27 cellular contexts compared by ENCODE assay signal in genomic region chr1:43305461-43305860, GRCh38. TPM values are rescaled to one million over a fixed set of nuclear protein-coding genes. Genes with fewer than 3 reads are reported as not detected.
A peak's percentile ranks its signal among the peaks of the same experiment; 100 is the strongest.
DNase-seq lines count a peak whose midpoint lies in the region; ATAC-seq, FAIRE-seq and TF ChIP-seq lines count a peak whose summit lies in the region.
"Had no signal": no experiment of that assay in that cellular context is flagged by ENCODE, and none has a peak within 500 bp of the region (broad histone marks: within the 10 kb centered on the region; RNA-seq: fewer than 3 reads in every experiment).

No MANE protein-coding gene starts in this region.

- H3K4me1 ChIP-seq in BLaER1 (peaks cover 32% of the 10 kb centered on the region), K562 (replicated peaks in 1 of 2; ENCODE audit: control insufficient read depth in 2 of 2, insufficient read depth in 2 of 2, low read length in 2 of 2) (peaks cover 4 to 19% of the 10 kb centered on the region in 2 experiments; a peak in 4 of 5 replicates), osteoblast (ENCODE audit: insufficient read depth, low read length) (peaks cover 8% of the 10 kb centered on the region), thyroid gland (peaks cover 72 to 76% of the 10 kb centered on the region in 2 donors), ascending aorta (no peaks in the 10 kb centered on the region)
- H3K4me1 ChIP-seq: HAP-1 had no signal

- POLR2A ChIA-PET in K562 (lab: Yijun Ruan, JAX) = interaction anchor here (0.6 kb wide), 1 partner anchor 52 kb away, joined by 3 read pairs; no protein-coding TSS in a partner anchor

- WGBS in K562 (ENCODE audit: insufficient coverage, low coverage, missing lambda C conversion rate) = 9% methylated on average over 3 of the region's 3 CpGs
- 50 to 67% methylated on average over 1 to 2 of the region's 3 CpGs for WGBS in thyroid gland, 2 donors

- H3K9me1 ChIP-seq in K562 (ENCODE audit: control insufficient read depth, insufficient read depth, low read length) = no peaks in the 10 kb centered on the region

- H3K27ac ChIP-seq in BLaER1 (no peak overlapping the region), K562 (ENCODE audit: extremely low read depth, low read depth, low read length) (no peak overlapping the region), osteoblast (ENCODE audit: low read depth, low read length) (no peak overlapping the region), thyroid gland (peak overlapping the region; percentile 67 to 100 (median 97)), ascending aorta (no peak overlapping the region)
- H3K27ac ChIP-seq: GM23248, KMS-11, RWPE1 had no signal

- BruUV-seq in K562 (replicated peaks; lab: Mats Ljungman, UMichigan) = no TSS peak

- ATAC-seq in K562 = no peak
- ATAC-seq: Panc1 had no signal

- TF ChIP-seq POLR2A in K562 (conservative IDR thresholded peaks at IDR 0.05) (no peak), thyroid gland (IDR thresholded peaks at IDR 0.05) (no peak)

- H3K27me3 ChIP-seq in BLaER1 (no peaks in the 10 kb centered on the region), K562 (ENCODE audit: control insufficient read depth in 2 of 2, insufficient read depth in 2 of 2, low read length in 2 of 2) (peaks cover 23 to 81% of the 10 kb centered on the region in 2 experiments), osteoblast (ENCODE audit: insufficient read depth, low read length) (no peaks in the 10 kb centered on the region), thyroid gland (no peaks in the 10 kb centered on the region), ascending aorta (no peaks in the 10 kb centered on the region)

- FAIRE-seq in K562 (lab: Jason Lieb, UNC) = no peak
- FAIRE-seq: G401.6 had no signal

- no peak for DNase-seq in K562 (ENCODE audit: extremely low read depth in 1 of 4, low spot score in 3 of 4)
- peak; percentile 76 for DNase-seq in osteoblast (ENCODE audit: insufficient read length, low spot score, missing footprints)
- DNase-seq in thyroid gland = no peak
- DNase-seq in globus pallidus (ENCODE audit: low spot score) = no peak
- DNase-seq in OCI-M2 (lab: John Stamatoyannopoulos, UW; ENCODE audit: unreplicated experiment) = no peak
- no peak for DNase-seq in T-helper 1 cell
- DNase-seq in ascending aorta (ENCODE audit: low spot score in 2 of 2) = no peak
- DNase-seq: 8988T; ACHN; CD4-positive, alpha-beta T cell; COR-L47; GM23248; HFFc6; IMR-90; MM.1S; NCI-H2029; NCI-H526 treated with DMSO at 0.1 percent for 48 hours; SHP77 had no signal

- H3K36me3 ChIP-seq in BLaER1 (no peaks in the 10 kb centered on the region), K562 (ENCODE audit: control insufficient read depth, insufficient read depth, low read length) (no peaks in the 10 kb centered on the region), osteoblast (ENCODE audit: insufficient read depth, low read length) (no peaks in the 10 kb centered on the region), thyroid gland (no peaks in the 10 kb centered on the region), ascending aorta (no peaks in the 10 kb centered on the region)
- H3K36me3 ChIP-seq: HAP-1 had no signal

- TF ChIP-seq CTCF in K562 (IDR thresholded peaks at IDR 0.05 in 2 of 3, conservative IDR thresholded peaks at IDR 0.05 in 1 of 3; ENCODE audit: insufficient read depth in 2 of 3, low read depth in 1 of 3, low read length in 3 of 3) (no peak), osteoblast (IDR thresholded peaks at IDR 0.05; ENCODE audit: extremely low read depth, low read depth, low read length) (no peak), thyroid gland (IDR thresholded peaks at IDR 0.05) (no peak), ascending aorta (IDR thresholded peaks at IDR 0.05) (no peak)

- H4K20me1 ChIP-seq in BLaER1 (no peaks in the 10 kb centered on the region), K562 (replicated peaks; ENCODE audit: control insufficient read depth, insufficient read depth, low read length) (peaks cover 4% of the 10 kb centered on the region; the same call in 1 of the 2 replicates), osteoblast (ENCODE audit: insufficient read depth, low read length) (no peaks in the 10 kb centered on the region)

- no peak overlapping the region for H3K9ac ChIP-seq in BLaER1
- H3K9ac ChIP-seq in K562 (ENCODE audit: insufficient read depth in 1 of 2, low read depth in 2 of 2, low read length in 2 of 2) = no peak overlapping the region
- H3K9ac ChIP-seq: GM23248, KMS-11 had no signal

- H3K4me3 ChIP-seq in BLaER1 = no peak overlapping the region
- no peak overlapping the region for H3K4me3 ChIP-seq in K562
- H3K4me3 ChIP-seq in osteoblast (ENCODE audit: insufficient read depth, low read length) = no peak overlapping the region
- H3K4me3 ChIP-seq in thyroid gland (replicated peaks in 1 of 3) = no peak overlapping the region
- no peak overlapping the region for H3K4me3 ChIP-seq in ascending aorta
- H3K4me3 ChIP-seq: GM23248, HAP-1 had no signal

- H2AFZ ChIP-seq in K562 (ENCODE audit: low read depth, low read length) (peak overlapping the region; percentile 46; the same call in 1 of the 2 replicates), osteoblast (ENCODE audit: low read length) (no peak overlapping the region)
- H2AFZ ChIP-seq: GM23248 had no signal

- H3K79me2 ChIP-seq in K562 (ENCODE audit: control insufficient read depth, insufficient read depth, low read length) (no peaks in the 10 kb centered on the region), osteoblast (ENCODE audit: insufficient read depth, low read length) (no peaks in the 10 kb centered on the region)

- TF ChIP-seq RAD21 in K562 (CRISPR knock-in tag; conservative IDR thresholded peaks at IDR 0.05 in 1 of 2, IDR thresholded peaks at IDR 0.05 in 1 of 2) = no peak

- CTCF ChIA-PET in K562 (lab: Yijun Ruan, JAX; ENCODE audit: low intra/inter-chr PET ratio) = no interaction called here

- in situ Hi-C loops in K562 (cut with MboI) = no loop called here

- H3K9me3 ChIP-seq in BLaER1 = no peaks in the 10 kb centered on the region
- 0 out of 2 replicates have a peak, but pooled peaks cover 2% of the 10 kb centered on the region for H3K9me3 ChIP-seq in K562 (replicated peaks; ENCODE audit: control insufficient read depth, insufficient read depth, low read depth, low read length)
- H3K9me3 ChIP-seq in osteoblast (ENCODE audit: low read depth, low read length) = no peaks in the 10 kb centered on the region
- no peaks in the 10 kb centered on the region for H3K9me3 ChIP-seq in thyroid gland
- H3K9me3 ChIP-seq in ascending aorta = no peaks in the 10 kb centered on the region
- H3K9me3 ChIP-seq: HAP-1 had no signal

- intact Hi-C loops in K562 (cut with micrococcal nuclease) = no loop called here
- intact Hi-C loops in thyroid gland (cut with DNase I) = no loop called here
- intact Hi-C loops in ascending aorta (cut with DNase I) = no loop called here

- 0 out of 2 replicates have a peak overlapping the region, but pooled peaks have one; percentile 5 for H3K4me2 ChIP-seq in BLaER1
- H3K4me2 ChIP-seq in K562 (ENCODE audit: insufficient read depth, low read length) = peak overlapping the region; percentile 44; the same call in 1 of the 2 replicates
- no peak overlapping the region for H3K4me2 ChIP-seq in osteoblast (ENCODE audit: insufficient read depth, low read length)
- H3K4me2 ChIP-seq: KMS-11 had no signal

- TF ChIP-seq EP300 in K562 (IDR thresholded peaks at IDR 0.05; ENCODE audit: low read length) = no peak

RNA-seq across cellular contexts. Expression of gene TIE1, which starts 4.7 kb away (rescaled TPM):
- total RNA-seq in K562 (2011; cell fraction: chromatin; rRNA removed; ENCODE audit: low replicate concordance) = 0.46 and 3.1 TPM in 2 replicates
- total RNA-seq in K562 (2011; cell fraction: nucleolus; rRNA removed) = 1.6 and 4.2 TPM in 2 replicates
- 0.81 and 2.3 TPM in 2 replicates for total RNA-seq in K562 (2011; cell fraction: nucleoplasm; rRNA removed)
- total RNA-seq in K562 (2014; rRNA removed) = 0.14 and 0.16 TPM in 2 replicates
- total RNA-seq in K562 (2014; rRNA removed; fragmentation: Illumina TruSeq; extraction: Trizol) = not detected in 2 replicates
- 0.04 TPM in 1 of 2 replicates, not detected in the other for total RNA-seq in K562 (2015; rRNA removed; fragmentation: Illumina TruSeq; extraction: Trizol)
- 0.20 and 0.31 TPM in 2 replicates for total RNA-seq in K562 (2021)
- 0.32 and 0.49 TPM in 2 replicates for polyA plus RNA-seq in K562 (2011; rRNA removed)
- polyA plus RNA-seq in K562 (2011; cell fraction: cytosol; rRNA removed) = 0.09 and 1.1 TPM in 2 replicates
- 0.59 and 3.8 TPM in 2 replicates for polyA plus RNA-seq in K562 (2011; cell fraction: nucleus; rRNA removed)
- 0.30 and 0.54 TPM in 2 replicates for polyA plus RNA-seq in K562 (2012)
- 0.07 and 0.17 TPM in 2 replicates for polyA plus RNA-seq in K562 (2014; fragmentation: Illumina TruSeq; extraction: Trizol)
- polyA plus RNA-seq in K562 (2014; fragmentation: Nextera tagmentation; extraction: Ambion mirVana) = not detected
- 0.08 and 0.66 TPM in 2 replicates for polyA plus RNA-seq in K562 (2014; rRNA removed)
- 1.2 TPM in 1 of 2 replicates, not detected in the other for polyA minus RNA-seq in K562 (2011; rRNA and poly(A)+ RNA removed)
- 1.4 TPM in 1 of 2 replicates, not detected in the other for polyA minus RNA-seq in K562 (2011; cell fraction: cytosol; rRNA and poly(A)+ RNA removed)
- polyA minus RNA-seq in K562 (2011; cell fraction: nucleus; rRNA and poly(A)+ RNA removed) = 0.67 and 0.94 TPM in 2 replicates
- total RNA-seq in osteoblast = not detected in 2 replicates
- total RNA-seq in thyroid gland = 10 to 100 TPM; 30.6 to 65.1 (median 47.7) TPM
- total RNA-seq in ascending aorta = 120 TPM
- total RNA-seq: CD4-positive, alpha-beta T cell; GM23248; NCI-H460 had no signal
- polyA plus RNA-seq: BJ had no signal

RNA-seq across cellular contexts. Expression of gene C1orf210, which starts 20.1 kb away (rescaled TPM):
- total RNA-seq in K562 (2011; cell fraction: chromatin; rRNA removed; ENCODE audit: low replicate concordance) = not detected in 2 replicates
- not detected in 2 replicates for total RNA-seq in K562 (2011; cell fraction: nucleolus; rRNA removed)
- not detected in 2 replicates for total RNA-seq in K562 (2011; cell fraction: nucleoplasm; rRNA removed)
- total RNA-seq in K562 (2014; rRNA removed) = not detected in 2 replicates
- total RNA-seq in K562 (2014; rRNA removed; fragmentation: Illumina TruSeq; extraction: Trizol) = not detected in 2 replicates
- total RNA-seq in K562 (2015; rRNA removed; fragmentation: Illumina TruSeq; extraction: Trizol) = not detected in 2 replicates
- total RNA-seq in K562 (2021) = not detected in 2 replicates
- not detected in 2 replicates for polyA plus RNA-seq in K562 (2011; rRNA removed)
- polyA plus RNA-seq in K562 (2011; cell fraction: cytosol; rRNA removed) = not detected in 2 replicates
- polyA plus RNA-seq in K562 (2011; cell fraction: nucleus; rRNA removed) = not detected in 2 replicates
- 0.06 TPM in 1 of 2 replicates, not detected in the other for polyA plus RNA-seq in K562 (2012)
- polyA plus RNA-seq in K562 (2014; fragmentation: Illumina TruSeq; extraction: Trizol) = not detected in 2 replicates
- polyA plus RNA-seq in K562 (2014; fragmentation: Nextera tagmentation; extraction: Ambion mirVana) = not detected
- 0.21 TPM in 1 of 2 replicates, not detected in the other for polyA plus RNA-seq in K562 (2014; rRNA removed)
- polyA minus RNA-seq in K562 (2011; rRNA and poly(A)+ RNA removed) = not detected in 2 replicates
- not detected in 2 replicates for polyA minus RNA-seq in K562 (2011; cell fraction: cytosol; rRNA and poly(A)+ RNA removed)
- not detected in 2 replicates for polyA minus RNA-seq in K562 (2011; cell fraction: nucleus; rRNA and poly(A)+ RNA removed)
- not detected in 2 replicates for total RNA-seq in osteoblast
- total RNA-seq in thyroid gland = 10 to 100 TPM; 22.7 to 49.7 (median 36.3) TPM
- total RNA-seq in ascending aorta = not detected
- total RNA-seq: CD4-positive, alpha-beta T cell; GM23248; HFFc6; IMR-90; SK-MEL-5 had no signal
- polyA plus RNA-seq: BJ, GM23248, IMR-90 had no signal

RNA-seq across cellular contexts. Expression of gene MPL, which starts 32.2 kb away (rescaled TPM):
- not detected in 2 replicates for total RNA-seq in K562 (2011; cell fraction: chromatin; rRNA removed; ENCODE audit: low replicate concordance)
- not detected in 2 replicates for total RNA-seq in K562 (2011; cell fraction: nucleolus; rRNA removed)
- total RNA-seq in K562 (2011; cell fraction: nucleoplasm; rRNA removed) = not detected in 2 replicates
- total RNA-seq in K562 (2014; rRNA removed) (not detected in 2 replicates), K562 (2014; rRNA removed; fragmentation: Illumina TruSeq; extraction: Trizol) (not detected in 2 replicates), K562 (2015; rRNA removed; fragmentation: Illumina TruSeq; extraction: Trizol) (not detected in 2 replicates), K562 (2021) (not detected in 2 replicates), osteoblast (not detected in 2 replicates), thyroid gland (under 1 TPM in 2 of 4 donors, not detected in 2; 0.22 to 0.29 TPM), ascending aorta (not detected)
- polyA plus RNA-seq in K562 (2011; rRNA removed) (not detected in 2 replicates), K562 (2014; fragmentation: Illumina TruSeq; extraction: Trizol) (not detected in 2 replicates), K562 (2014; fragmentation: Nextera tagmentation; extraction: Ambion mirVana) (not detected), K562 (2014; rRNA removed) (not detected in 2 replicates)
- not detected in 2 replicates for polyA plus RNA-seq in K562 (2011; cell fraction: cytosol; rRNA removed)
- not detected in 2 replicates for polyA plus RNA-seq in K562 (2011; cell fraction: nucleus; rRNA removed)
- not detected in 2 replicates for polyA plus RNA-seq in K562 (2012)
- not detected in 2 replicates for polyA minus RNA-seq in K562 (2011; rRNA and poly(A)+ RNA removed)
- not detected in 2 replicates for polyA minus RNA-seq in K562 (2011; cell fraction: cytosol; rRNA and poly(A)+ RNA removed)
- not detected in 2 replicates for polyA minus RNA-seq in K562 (2011; cell fraction: nucleus; rRNA and poly(A)+ RNA removed)
- total RNA-seq: CD4-positive, alpha-beta T cell; GM23248; HFFc6; IMR-90; NCI-H460; SK-MEL-5 had no signal
- polyA plus RNA-seq: BJ, GM23248 had no signal

RNA-seq across cellular contexts. Expression of gene TMEM125, which starts 35.7 kb away (rescaled TPM):
- total RNA-seq in K562 (2011; cell fraction: chromatin; rRNA removed; ENCODE audit: low replicate concordance) = 0.21 and 0.30 TPM in 2 replicates
- total RNA-seq in K562 (2011; cell fraction: nucleolus; rRNA removed) = 0.33 and 0.53 TPM in 2 replicates
- total RNA-seq in K562 (2011; cell fraction: nucleoplasm; rRNA removed) = 0.37 and 0.76 TPM in 2 replicates
- total RNA-seq in K562 (2014; rRNA removed) (not detected in 2 replicates), K562 (2014; rRNA removed; fragmentation: Illumina TruSeq; extraction: Trizol) (not detected in 2 replicates), K562 (2015; rRNA removed; fragmentation: Illumina TruSeq; extraction: Trizol) (not detected in 2 replicates), K562 (2021) (0.45 TPM in 1 of 2 replicates, not detected in the other), osteoblast (not detected in 2 replicates), thyroid gland (100 to 1,000 TPM in 2 of 4 donors, 10 to 100 TPM in 2; 50.8 to 127 (median 89.8) TPM), ascending aorta (not detected)
- polyA plus RNA-seq in K562 (2011; rRNA removed) (0.08 and 0.35 TPM in 2 replicates), K562 (2014; fragmentation: Illumina TruSeq; extraction: Trizol) (0.07 TPM in 1 of 2 replicates, not detected in the other), K562 (2014; fragmentation: Nextera tagmentation; extraction: Ambion mirVana) (not detected), K562 (2014; rRNA removed) (0.67 TPM in 1 of 2 replicates, not detected in the other)
- polyA plus RNA-seq in K562 (2011; cell fraction: cytosol; rRNA removed) = 0.42 and 0.58 TPM in 2 replicates
- polyA plus RNA-seq in K562 (2011; cell fraction: nucleus; rRNA removed) = 1.0 and 1.2 TPM in 2 replicates
- 0.13 and 1.1 TPM in 2 replicates for polyA plus RNA-seq in K562 (2012)
- not detected in 2 replicates for polyA minus RNA-seq in K562 (2011; rRNA and poly(A)+ RNA removed)
- polyA minus RNA-seq in K562 (2011; cell fraction: cytosol; rRNA and poly(A)+ RNA removed) = not detected in 2 replicates
- polyA minus RNA-seq in K562 (2011; cell fraction: nucleus; rRNA and poly(A)+ RNA removed) = not detected in 2 replicates
- total RNA-seq: CD4-positive, alpha-beta T cell; GM23248; HFFc6; NCI-H460; SK-MEL-5 had no signal
- polyA plus RNA-seq: GM23248 had no signal

RNA-seq across cellular contexts. Expression of gene CDC20, which starts 53.3 kb away (rescaled TPM):
- total RNA-seq in K562 (2011; cell fraction: chromatin; rRNA removed; ENCODE audit: low replicate concordance) = 81.3 and 180 TPM in 2 replicates
- total RNA-seq in K562 (2011; cell fraction: nucleolus; rRNA removed) = 147 and 157 TPM in 2 replicates
- 103 and 116 TPM in 2 replicates for total RNA-seq in K562 (2011; cell fraction: nucleoplasm; rRNA removed)
- total RNA-seq in K562 (2014; rRNA removed) (183 and 244 TPM in 2 replicates), K562 (2014; rRNA removed; fragmentation: Illumina TruSeq; extraction: Trizol) (94.5 and 106 TPM in 2 replicates), K562 (2015; rRNA removed; fragmentation: Illumina TruSeq; extraction: Trizol) (121 and 131 TPM in 2 replicates), K562 (2021) (212 and 224 TPM in 2 replicates), osteoblast (4.7 and 5.3 TPM in 2 replicates), thyroid gland (1 to 10 TPM in 3 of 4 donors, under 1 TPM in 1; 0.54 to 3.9 (median 2.2) TPM), ascending aorta (not detected)
- polyA plus RNA-seq in K562 (2011; rRNA removed) (92.8 and 173 TPM in 2 replicates), K562 (2014; fragmentation: Illumina TruSeq; extraction: Trizol) (178 and 197 TPM in 2 replicates), K562 (2014; fragmentation: Nextera tagmentation; extraction: Ambion mirVana) (10 to 100 TPM; 45.2 to 70.6 TPM), K562 (2014; rRNA removed) (141 and 146 TPM in 2 replicates)
- polyA plus RNA-seq in K562 (2011; cell fraction: cytosol; rRNA removed) = 185 and 280 TPM in 2 replicates
- 254 and 290 TPM in 2 replicates for polyA plus RNA-seq in K562 (2011; cell fraction: nucleus; rRNA removed)
- polyA plus RNA-seq in K562 (2012) = 207 and 277 TPM in 2 replicates
- 115 and 154 TPM in 2 replicates for polyA minus RNA-seq in K562 (2011; rRNA and poly(A)+ RNA removed)
- 157 and 191 TPM in 2 replicates for polyA minus RNA-seq in K562 (2011; cell fraction: cytosol; rRNA and poly(A)+ RNA removed)
- 40.5 and 60.9 TPM in 2 replicates for polyA minus RNA-seq in K562 (2011; cell fraction: nucleus; rRNA and poly(A)+ RNA removed)

Comparison
In these comparisons a context has a peak if more than half of its experiments do, and no peak if none do; other contexts are left out.
1. H3K27ac ChIP-seq: peak in thyroid gland (3 of 3); none in BLaER1 (single experiment), K562 (single experiment), osteoblast (single experiment) and ascending aorta (0 of 2).
2. RNA of gene TIE1, which starts 4.7 kb away (total RNA-seq): 120 TPM in ascending aorta (single experiment) and 30.6 to 65.1 TPM in thyroid gland; 0.04 to 4.2 TPM in K562 and not detected in osteoblast; every median in the first group is over 4 times any median in the second.
3. RNA of gene C1orf210, which starts 20.1 kb away (total RNA-seq): 22.7 to 49.7 TPM in thyroid gland; not detected in K562, not detected in osteoblast and not detected in ascending aorta (single experiment); every median in the first group is over 10 times any median in the second.